In genomic region chr9:136091582-136092352, GRCh38 we compare ENCODE assay signal across 10 cellular contexts. TPM values are rescaled to one million over a fixed set of nuclear protein-coding genes. Genes with fewer than 3 reads are reported as not detected.
A peak's percentile ranks its signal among the peaks of the same experiment; 100 is the strongest.
DNase-seq lines count a peak whose midpoint lies in the region; ATAC-seq and TF ChIP-seq lines count a peak whose summit lies in the region.
"Had no signal": no experiment of that assay in that cellular context is flagged by ENCODE, and none has a peak within 500 bp of the region (broad histone marks: within the 10 kb centered on the region; RNA-seq: fewer than 3 reads in every experiment).

No MANE protein-coding gene starts in this region.

- peaks cover 73% of the 10 kb centered on the region for H4K20me1 ChIP-seq in IMR-90 (ENCODE audit: insufficient read depth, low read length)

- no TSS peak for BruUV-seq in IMR-90 (replicated peaks; lab: Mats Ljungman, UMichigan)

- H3K36me3 ChIP-seq in BE2C: no peaks in the 10 kb centered on the region
- peaks cover 6% of the 10 kb centered on the region; the same call in 1 of the 2 replicates for H3K36me3 ChIP-seq in IMR-90 (ENCODE audit: control insufficient read depth, insufficient read depth, low read length)
- no peaks in the 10 kb centered on the region for H3K36me3 ChIP-seq in neutrophil

- no peak overlapping the region for H2BK5ac ChIP-seq in IMR-90 (ENCODE audit: low read depth, low read length, poor library complexity, severe bottlenecking)

- H3K9me3 ChIP-seq in BE2C (no peaks in the 10 kb centered on the region), IMR-90 (ENCODE audit: control insufficient read depth, insufficient read depth, low read length) (no peaks in the 10 kb centered on the region), neutrophil (no peaks in the 10 kb centered on the region)

- no peak overlapping the region; the same call in 1 of the 2 replicates for H3K9ac ChIP-seq in IMR-90 (ENCODE audit: low read depth, low read length)

- ATAC-seq in IMR-90 (ENCODE audit: low read depth): no peak
- no peak for ATAC-seq in GM21526 (IDR thresholded peaks at IDR 0.05; ENCODE audit: low FRiP score, unreplicated experiment)
- no peak for ATAC-seq in HG02973 (IDR thresholded peaks at IDR 0.05; ENCODE audit: unreplicated experiment)
- no peak for ATAC-seq in HG02870 (IDR thresholded peaks at IDR 0.05; ENCODE audit: unreplicated experiment)

- no peak overlapping the region for H3K18ac ChIP-seq in IMR-90 (ENCODE audit: low read depth, low read length)

- peaks cover 19% of the 10 kb centered on the region for H3K4me1 ChIP-seq in BE2C
- peaks cover 23% of the 10 kb centered on the region for H3K4me1 ChIP-seq in IMR-90 (ENCODE audit: control insufficient read depth, insufficient read depth, low read length)
- H3K4me1 ChIP-seq in neutrophil (ENCODE audit: control insufficient read depth in 1 of 2, insufficient read depth in 1 of 2, low read depth in 1 of 2, low read length in 1 of 2): peaks cover 51 to 70% of the 10 kb centered on the region in 2 experiments

- no peak overlapping the region for H4K5ac ChIP-seq in IMR-90 (ENCODE audit: low read depth, low read length)

- H3K4me3 ChIP-seq in BE2C (ENCODE audit: low read depth, low read length) (no peak overlapping the region), IMR-90 (ENCODE audit: insufficient read depth, low read depth, low read length) (no peak overlapping the region), dorsolateral prefrontal cortex (no peak overlapping the region), neutrophil (ENCODE audit: low read depth in 1 of 2, low read length in 1 of 2) (no peak overlapping the region)

- H3K27ac ChIP-seq in IMR-90 (ENCODE audit: insufficient read depth, low read length) (no peak overlapping the region), dorsolateral prefrontal cortex (peak overlapping the region in 44 of 59 donors; percentile 7 to 94 (median 72)), neutrophil (peak overlapping the region; percentile 82)

- no peak overlapping the region for H3K23ac ChIP-seq in IMR-90 (ENCODE audit: low read depth, low read length)

- no peak overlapping the region for H4K91ac ChIP-seq in IMR-90 (ENCODE audit: insufficient read depth, low read depth, low read length)

- peak overlapping the region; percentile 66 for H2AK9ac ChIP-seq in IMR-90 (replicated peaks; ENCODE audit: low read depth, low read length, poor library complexity)

- H2BK20ac ChIP-seq in IMR-90 (ENCODE audit: low read depth, low read length): no peak overlapping the region

- POLR2A ChIA-PET in IMR-90 (lab: Charles Lee; ENCODE audit: unreplicated experiment): interaction anchor here (0.6 kb wide), 1 partner anchor 132 kb away, joined by 3 read pairs; no protein-coding TSS in a partner anchor

- H2AK5ac ChIP-seq in IMR-90 (ENCODE audit: low read depth, low read length): no peak overlapping the region

- no peak overlapping the region for H3K4ac ChIP-seq in IMR-90 (ENCODE audit: low read depth, low read length)

- no peak overlapping the region for H4K8ac ChIP-seq in IMR-90 (ENCODE audit: low read depth in 2 of 2, low read length in 2 of 2)

- WGBS in IMR-90 (ENCODE audit: extremely low coverage in 2 of 2, insufficient read length in 1 of 2), 2 experiments: 82% methylated on average over 7 of the region's 20 CpGs; no CpG with 5 or more reads in 1 of the 2 experiments

- no peak overlapping the region for H3K14ac ChIP-seq in IMR-90 (replicated peaks; ENCODE audit: low read depth, low read length)

- TF ChIP-seq RAD21 in IMR-90 (IDR thresholded peaks at IDR 0.05; ENCODE audit: low read length): no peak

- TF ChIP-seq POLR2A in IMR-90 (IDR thresholded peaks at IDR 0.05; ENCODE audit: low read depth, low read length): no peak

- H2AFZ ChIP-seq in IMR-90 (replicated peaks; ENCODE audit: low read length, poor library complexity): no peak overlapping the region

- no peak overlapping the region for H3K56ac ChIP-seq in IMR-90 (ENCODE audit: extremely low read depth, insufficient read depth, low read length)

- TF ChIP-seq CTCF in BE2C (IDR thresholded peaks at IDR 0.05; ENCODE audit: low read depth, low read length) (no peak), IMR-90 (conservative IDR thresholded peaks at IDR 0.05; ENCODE audit: low read depth, low read length) (no peak), dorsolateral prefrontal cortex (IDR thresholded peaks at IDR 0.05 in 54 of 56, conservative IDR thresholded peaks at IDR 0.05 in 2 of 56; ENCODE audit: low read depth in 1 of 56, partially characterized antibody in 56 of 56) (no peak), neutrophil (IDR thresholded peaks at IDR 0.05) (no peak)

- H3K9me1 ChIP-seq in IMR-90 (ENCODE audit: insufficient read depth, low read length): peaks cover 5% of the 10 kb centered on the region

- in situ Hi-C loops in IMR-90 (cut with MboI; ENCODE audit: low sequenced_read_pairs): no loop called here

- CTCF ChIA-PET in IMR-90 (lab: Yijun Ruan, JAX): no interaction called here

- H3K27me3 ChIP-seq in BE2C (no peaks in the 10 kb centered on the region), IMR-90 (ENCODE audit: control insufficient read depth, insufficient read depth, low read length) (no peaks in the 10 kb centered on the region), dorsolateral prefrontal cortex (peaks cover 0 to 6% (median 0%) of the 10 kb centered on the region in 45 donors), neutrophil (no peaks in the 10 kb centered on the region)

- DNase-seq in BE2C (peak; percentile 5), IMR-90 (peak; percentile 20), dorsolateral prefrontal cortex (no peak), NCI-H1694 treated with DMSO at 0.1 percent for 48 hours (lab: John Stamatoyannopoulos, UW) (no peak)
- DNase-seq: activated CD4-positive, alpha-beta T cell treated with anti-CD3 and anti-CD28 coated beads for 48 hours; stimulated activated CD4-positive, alpha-beta T cell treated with anti-CD3 and anti-CD28 coated beads, Interleukin-1b, Interleukin-23, amount 100 ng/mL, for 48 hours had no signal

- dilution Hi-C loops in IMR-90 (cut with HindIII; ENCODE audit: low sequenced_read_pairs, unreplicated experiment): no loop called here

- peaks cover 9 to 64% of the 10 kb centered on the region in 2 experiments for H3K79me1 ChIP-seq in IMR-90 (ENCODE audit: low read depth in 1 of 2, low read length in 2 of 2)

- no peak overlapping the region for H3K4me2 ChIP-seq in IMR-90 (ENCODE audit: low read depth, low read length)

- H2BK15ac ChIP-seq in IMR-90 (ENCODE audit: low read depth, low read length): no peak overlapping the region

- no peak overlapping the region for H2BK120ac ChIP-seq in IMR-90 (ENCODE audit: low read depth, low read length)

- intact Hi-C loops in IMR-90 (cut with micrococcal nuclease): no loop called here
- intact Hi-C loops in dorsolateral prefrontal cortex (cut with DNase I): loop anchor here in 1 of 2 donors (2.0 kb wide), 1 partner anchor 31 kb away; no protein-coding TSS in a partner anchor

TF ChIP-seq in IMR-90, 13 proteins besides CTCF, POLR2A, EP300 and RAD21:
- TF ChIP-seq CHD1 (IDR thresholded peaks at IDR 0.05; ENCODE audit: low read depth, low read length): no peak
- TF ChIP-seq ELK1 (IDR thresholded peaks at IDR 0.05; ENCODE audit: borderline replicate concordance, low read depth, low read length): no peak
- no peak for TF ChIP-seq MAZ (IDR thresholded peaks at IDR 0.05; ENCODE audit: borderline replicate concordance, low read depth, low read length)
- no peak for TF ChIP-seq MXI1 (IDR thresholded peaks at IDR 0.05; ENCODE audit: borderline replicate concordance, low read depth, low read length)
- no peak for TF ChIP-seq NFE2L2 (IDR thresholded peaks at IDR 0.05; ENCODE audit: low read depth, low read length)
- no peak for TF ChIP-seq SMC3 (IDR thresholded peaks at IDR 0.05; ENCODE audit: low read depth, low read length)
- TF ChIP-seq RCOR1 (IDR thresholded peaks at IDR 0.05; ENCODE audit: insufficient replicate concordance, low read length): no peak
- no peak for TF ChIP-seq BHLHE40 (IDR thresholded peaks at IDR 0.05; ENCODE audit: low read depth, low read length)
- no peak for TF ChIP-seq CEBPB (IDR thresholded peaks at IDR 0.05; ENCODE audit: low read depth, low read length)
- TF ChIP-seq USF2 (IDR thresholded peaks at IDR 0.05; ENCODE audit: low read depth, low read length): no peak
- TF ChIP-seq MAFK (IDR thresholded peaks at IDR 0.05; ENCODE audit: low read depth, low read length): no peak

RNA-seq across cellular contexts. Expression of gene NACC2, which starts 3.3 kb away (rescaled TPM):
- 7.1 TPM for polyA plus RNA-seq in BE2C (2012; ENCODE audit: insufficient read depth, insufficient read length, low read depth)
- total RNA-seq in IMR-90 (2012; rRNA removed) (7.9 and 11.1 TPM in 2 replicates), dorsolateral prefrontal cortex (100 to 1,000 TPM in 46 of 120 experiments, 10 to 100 TPM in 74; 55.9 to 246 (median 94.8) TPM)
- 19.0 and 21.2 TPM in 2 replicates for polyA plus RNA-seq in IMR-90 (2012; rRNA removed)
- 16.0 and 22.9 TPM in 2 replicates for polyA plus RNA-seq in IMR-90 (2012; cell fraction: cytosol; rRNA removed)
- polyA plus RNA-seq in IMR-90 (2012; cell fraction: nucleus; rRNA removed; ENCODE audit: low replicate concordance): 27.3 and 39.1 TPM in 2 replicates

RNA-seq across cellular contexts. Expression of gene TMEM250, which starts 26.9 kb away (rescaled TPM):
- 50.2 TPM for polyA plus RNA-seq in BE2C (2012; ENCODE audit: insufficient read depth, insufficient read length, low read depth)
- 12.5 and 14.0 TPM in 2 replicates for total RNA-seq in IMR-90 (2012; rRNA removed)
- polyA plus RNA-seq in IMR-90 (2012; rRNA removed): 17.5 and 18.6 TPM in 2 replicates
- polyA plus RNA-seq in IMR-90 (2012; cell fraction: cytosol; rRNA removed): 29.9 and 32.6 TPM in 2 replicates
- 12.4 and 30.2 TPM in 2 replicates for polyA plus RNA-seq in IMR-90 (2012; cell fraction: nucleus; rRNA removed; ENCODE audit: low replicate concordance)
- 10 to 100 TPM; 19.3 to 53.2 (median 34.1) TPM for total RNA-seq in dorsolateral prefrontal cortex

Comparison
In these comparisons a context has a peak if more than half of its experiments do, and no peak if none do; other contexts are left out.
1. DNase-seq: peak in BE2C (single experiment) and IMR-90 (single experiment); none in dorsolateral prefrontal cortex (0 of 10) and NCI-H1694 treated with DMSO at 0.1 percent for 48 hours (single experiment).